ENCODE assay signal across 27 cellular contexts in genomic region chr17:60095830-60096229, GRCh38. TPM values are rescaled to one million over a fixed set of nuclear protein-coding genes. Genes with fewer than 3 reads are reported as not detected.
"Had no signal": no experiment of that assay in that cellular context is flagged by ENCODE, and none has a peak within 500 bp of the region (broad histone marks: within the 10 kb centered on the region; RNA-seq: fewer than 3 reads in every experiment).

No MANE protein-coding gene starts in this region.

- H3K4me3 ChIP-seq: gastroesophageal sphincter, lower lobe of right lung, ovary, right lobe of liver, testis, transverse colon had no signal

- H3K36me3 ChIP-seq: gastroesophageal sphincter, lower lobe of right lung, ovary, right lobe of liver, transverse colon, WERI-Rb-1 had no signal

- H3K4me3 Mint-ChIP-seq: activated CD8-positive, alpha-beta T cell treated with anti-CD3 and anti-CD28 coated beads for 36 hours; activated naive CD4-positive, alpha-beta T cell treated with anti-CD3 and anti-CD28 coated beads, Interleukin-2, amount 50 U/mL, for 24 hours; activated naive CD8-positive, alpha-beta T cell treated with anti-CD3 and anti-CD28 coated beads, Interleukin-2, amount 50 U/mL, for 24 hours; nephron progenitor cell had no signal

- H3K9me3 Mint-ChIP-seq: activated naive CD4-positive, alpha-beta T cell treated with anti-CD3 and anti-CD28 coated beads, Interleukin-2, amount 50 U/mL, for 24 hours had no signal

- H3K4me1 Mint-ChIP-seq: activated naive CD4-positive, alpha-beta T cell treated with anti-CD3 and anti-CD28 coated beads, Interleukin-2, amount 50 U/mL, for 24 hours had no signal

- ATAC-seq: activated CD8-positive, alpha-beta T cell treated with anti-CD3 and anti-CD28 coated beads for 36 hours; activated naive CD8-positive, alpha-beta T cell treated with anti-CD3 and anti-CD28 coated beads, Interleukin-2, amount 50 U/mL, for 24 hours; gastroesophageal sphincter; lower lobe of right lung; right lobe of liver had no signal

- H3K27ac Mint-ChIP-seq: activated CD8-positive, alpha-beta T cell treated with anti-CD3 and anti-CD28 coated beads for 36 hours; activated naive CD4-positive, alpha-beta T cell treated with anti-CD3 and anti-CD28 coated beads, Interleukin-2, amount 50 U/mL, for 24 hours; activated naive CD8-positive, alpha-beta T cell treated with anti-CD3 and anti-CD28 coated beads, Interleukin-2, amount 50 U/mL, for 24 hours; activated T-helper 2 cell treated with anti-CD3 and anti-CD28 coated beads, Interferon-gamma antibody, Interleukin-2, Interleukin-4, amounts not matched to agents 10 μg/mL and 5 μg/mL and 100 μg/mL, durations not matched to agents 14 hours and 24 hours and 36 hours; nephron progenitor cell; progenitor cell of endocrine pancreas had no signal

- H3K9me3 ChIP-seq: gastroesophageal sphincter, lower lobe of right lung, right lobe of liver, testis, transverse colon had no signal

- H3K36me3 Mint-ChIP-seq: activated naive CD4-positive, alpha-beta T cell treated with anti-CD3 and anti-CD28 coated beads, Interleukin-2, amount 50 U/mL, for 24 hours had no signal

- FAIRE-seq: bronchial epithelial cell, colon, kidney, TTC549 had no signal

- H3K27ac ChIP-seq: gastroesophageal sphincter, lower lobe of right lung, ovary, right lobe of liver, testis, transverse colon, WERI-Rb-1 had no signal

- H3K27me3 ChIP-seq: gastroesophageal sphincter, ovary, right lobe of liver, testis, transverse colon had no signal

- H3K4me1 ChIP-seq: gastroesophageal sphincter, right lobe of liver, testis had no signal

- H3K27me3 Mint-ChIP-seq: progenitor cell of endocrine pancreas had no signal

- DNase-seq: activated CD4-positive, alpha-beta T cell treated with anti-CD3 and anti-CD28 coated beads, Interleukin-2, amount 50 U/mL, for 1 hour; activated CD4-positive, CD25-positive, alpha-beta regulatory T cell treated with anti-CD3 and anti-CD28 coated beads, Interleukin-2, amount 50 U/mL, for 72 hours; activated CD8-positive, alpha-beta T cell treated with anti-CD3 and anti-CD28 coated beads for 36 hours; activated naive CD8-positive, alpha-beta T cell treated with anti-CD3 and anti-CD28 coated beads, Interleukin-2, amount 50 U/mL, for 24 hours; activated T-cell treated with anti-CD3 and anti-CD28 coated beads, Interleukin-2, amount 50 U/mL, for 48 hours; amygdala; effector CD8-positive, alpha-beta T cell; erythroblast; hippocampal formation; kidney; lower lobe of right lung; nephron progenitor cell; ovary; right lobe of liver; stimulated activated CD4-positive, alpha-beta T cell treated with anti-CD3 and anti-CD28 coated beads, Interleukin-2, amount 100 ng/mL, for 48 hours; stimulated activated naive CD4-positive, alpha-beta T cell treated with Interleukin-2 at 50 U/mL for 16 hours; T-helper 1 cell; testis; transverse colon; WERI-Rb-1 had no signal

RNA-seq across cellular contexts. Expression of gene CA4, which starts 53.9 kb away (rescaled TPM):
- total RNA-seq: activated CD8-positive, alpha-beta T cell treated with anti-CD3 and anti-CD28 coated beads for 36 hours; activated T-helper 2 cell treated with anti-CD3 and anti-CD28 coated beads, Interferon-gamma antibody, Interleukin-2, Interleukin-4, amounts not matched to agents 10 μg/mL and 5 μg/mL and 100 μg/mL, durations not matched to agents 14 hours and 24 hours and 36 hours; bronchial epithelial cell had no signal
